In the genomic region with DNA sequence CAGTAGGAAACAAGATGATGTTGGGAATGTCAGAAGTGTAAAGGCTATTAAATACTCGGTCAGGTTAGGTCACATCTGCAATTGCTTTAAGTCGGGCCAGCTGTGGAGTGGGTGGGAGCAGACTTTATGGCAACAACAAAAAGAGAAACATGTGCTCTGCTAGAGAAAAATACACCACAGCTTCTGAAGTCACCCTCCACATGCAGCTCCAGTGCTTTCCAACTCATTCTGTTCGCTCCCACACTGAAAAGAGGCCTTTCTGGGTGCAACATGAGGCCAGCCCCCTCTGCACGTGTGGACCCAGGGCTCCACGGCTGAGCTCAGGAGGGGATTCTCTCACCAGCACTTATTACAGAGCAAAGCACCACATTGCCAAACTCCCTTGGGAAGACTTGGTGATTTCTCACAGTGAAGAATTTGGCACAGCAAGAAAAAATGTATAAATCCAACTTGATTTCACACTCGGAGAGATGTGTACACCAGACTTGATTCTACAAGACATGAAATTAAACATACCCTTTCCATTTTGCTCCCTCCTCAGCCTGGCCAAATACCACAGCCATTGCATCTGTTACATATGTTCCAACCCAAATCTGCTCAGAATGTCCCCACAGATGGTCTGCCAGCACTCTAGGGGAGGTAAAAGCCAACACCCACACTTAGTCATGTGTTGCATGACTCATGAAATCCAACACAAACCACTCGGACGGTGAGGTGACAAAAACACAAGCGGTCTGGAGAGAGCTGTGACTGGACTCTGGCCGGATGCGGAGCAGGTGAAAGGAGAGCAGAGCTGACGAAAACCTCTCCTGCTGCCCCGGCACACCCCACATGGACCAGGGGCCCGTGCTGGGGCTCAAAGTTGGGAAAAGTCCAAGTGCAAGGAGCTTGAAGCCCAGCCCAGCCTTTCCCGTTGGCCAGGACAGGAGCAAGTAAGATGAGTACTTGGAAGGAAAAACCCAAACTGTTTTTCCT, we compare ENCODE assay signal across 1 cellular context.
A peak's percentile ranks its signal among the peaks of the same experiment; 100 is the strongest.
TF ChIP-seq lines count a peak whose summit lies in the region.

No MANE protein-coding gene starts in this region.

TF ChIP-seq in GM12878, 131 proteins besides CTCF, POLR2A, EP300 and RAD21 (continued from another document and continues in another):
- TF ChIP-seq, protein P1, sequence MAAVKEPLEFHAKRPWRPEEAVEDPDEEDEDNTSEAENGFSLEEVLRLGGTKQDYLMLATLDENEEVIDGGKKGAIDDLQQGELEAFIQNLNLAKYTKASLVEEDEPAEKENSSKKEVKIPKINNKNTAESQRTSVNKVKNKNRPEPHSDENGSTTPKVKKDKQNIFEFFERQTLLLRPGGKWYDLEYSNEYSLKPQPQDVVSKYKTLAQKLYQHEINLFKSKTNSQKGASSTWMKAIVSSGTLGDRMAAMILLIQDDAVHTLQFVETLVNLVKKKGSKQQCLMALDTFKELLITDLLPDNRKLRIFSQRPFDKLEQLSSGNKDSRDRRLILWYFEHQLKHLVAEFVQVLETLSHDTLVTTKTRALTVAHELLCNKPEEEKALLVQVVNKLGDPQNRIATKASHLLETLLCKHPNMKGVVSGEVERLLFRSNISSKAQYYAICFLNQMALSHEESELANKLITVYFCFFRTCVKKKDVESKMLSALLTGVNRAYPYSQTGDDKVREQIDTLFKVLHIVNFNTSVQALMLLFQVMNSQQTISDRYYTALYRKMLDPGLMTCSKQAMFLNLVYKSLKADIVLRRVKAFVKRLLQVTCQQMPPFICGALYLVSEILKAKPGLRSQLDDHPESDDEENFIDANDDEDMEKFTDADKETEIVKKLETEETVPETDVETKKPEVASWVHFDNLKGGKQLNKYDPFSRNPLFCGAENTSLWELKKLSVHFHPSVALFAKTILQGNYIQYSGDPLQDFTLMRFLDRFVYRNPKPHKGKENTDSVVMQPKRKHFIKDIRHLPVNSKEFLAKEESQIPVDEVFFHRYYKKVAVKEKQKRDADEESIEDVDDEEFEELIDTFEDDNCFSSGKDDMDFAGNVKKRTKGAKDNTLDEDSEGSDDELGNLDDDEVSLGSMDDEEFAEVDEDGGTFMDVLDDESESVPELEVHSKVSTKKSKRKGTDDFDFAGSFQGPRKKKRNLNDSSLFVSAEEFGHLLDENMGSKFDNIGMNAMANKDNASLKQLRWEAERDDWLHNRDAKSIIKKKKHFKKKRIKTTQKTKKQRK (IDR thresholded peaks at IDR 0.05; ENCODE audit: low read depth, low read length): no peak
- TF ChIP-seq NFIC (IDR thresholded peaks at IDR 0.05; ENCODE audit: low read depth, low read length) (no peak), TARDBP (IDR thresholded peaks at IDR 0.05; ENCODE audit: borderline replicate concordance) (no peak), RAD51 (IDR thresholded peaks at IDR 0.05) (peak; percentile 78), TCF12 (IDR thresholded peaks at IDR 0.05; ENCODE audit: low read depth, low read length) (0 out of 2 replicates have a peak, but pooled peaks have one; percentile 11), YBX1 (IDR thresholded peaks at IDR 0.05) (no peak), HCFC1 (IDR thresholded peaks at IDR 0.05; ENCODE audit: low read length) (no peak), MTA2 (IDR thresholded peaks at IDR 0.05; ENCODE audit: low read depth) (peak; percentile 41; the same call in 1 of the 2 replicates), CREB1 (IDR thresholded peaks at IDR 0.05; ENCODE audit: low read depth) (no peak), SMARCA5 (IDR thresholded peaks at IDR 0.05) (no peak), MEF2B (IDR thresholded peaks at IDR 0.05; ENCODE audit: partially characterized antibody, poor library complexity, severe bottlenecking) (peak; percentile 55), NRF1 (conservative IDR thresholded peaks at IDR 0.05; ENCODE audit: low read depth, low read length) (no peak), NR2C2 (IDR thresholded peaks at IDR 0.05; ENCODE audit: borderline replicate concordance, control insufficient read depth, insufficient read length, low read depth) (no peak), LARP7 (IDR thresholded peaks at IDR 0.05) (no peak), CBX5 (IDR thresholded peaks at IDR 0.05; ENCODE audit: low read depth) (no peak), EZH2 (IDR thresholded peaks at IDR 0.05; ENCODE audit: borderline replicate concordance, control insufficient read depth, low read depth, low read length) (no peak), SUZ12 (IDR thresholded peaks at IDR 0.05; ENCODE audit: unreplicated experiment) (no peak), MXI1 (IDR thresholded peaks at IDR 0.05; ENCODE audit: low read depth, low read length) (no peak), RB1 (IDR thresholded peaks at IDR 0.05; ENCODE audit: borderline replicate concordance) (no peak; the same call in 1 of the 2 replicates), DPF2 (IDR thresholded peaks at IDR 0.05) (peak; percentile 80; the same call in 1 of the 2 replicates)
- TF ChIP-seq, protein P2, sequence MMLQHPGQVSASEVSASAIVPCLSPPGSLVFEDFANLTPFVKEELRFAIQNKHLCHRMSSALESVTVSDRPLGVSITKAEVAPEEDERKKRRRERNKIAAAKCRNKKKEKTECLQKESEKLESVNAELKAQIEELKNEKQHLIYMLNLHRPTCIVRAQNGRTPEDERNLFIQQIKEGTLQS (IDR thresholded peaks at IDR 0.05; ENCODE audit: borderline replicate concordance, extremely low read depth, low read depth, low read length): no peak
- TF ChIP-seq, protein P3, sequence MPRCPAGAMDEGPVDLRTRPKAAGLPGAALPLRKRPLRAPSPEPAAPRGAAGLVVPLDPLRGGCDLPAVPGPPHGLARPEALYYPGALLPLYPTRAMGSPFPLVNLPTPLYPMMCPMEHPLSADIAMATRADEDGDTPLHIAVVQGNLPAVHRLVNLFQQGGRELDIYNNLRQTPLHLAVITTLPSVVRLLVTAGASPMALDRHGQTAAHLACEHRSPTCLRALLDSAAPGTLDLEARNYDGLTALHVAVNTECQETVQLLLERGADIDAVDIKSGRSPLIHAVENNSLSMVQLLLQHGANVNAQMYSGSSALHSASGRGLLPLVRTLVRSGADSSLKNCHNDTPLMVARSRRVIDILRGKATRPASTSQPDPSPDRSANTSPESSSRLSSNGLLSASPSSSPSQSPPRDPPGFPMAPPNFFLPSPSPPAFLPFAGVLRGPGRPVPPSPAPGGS (IDR thresholded peaks at IDR 0.05; ENCODE audit: borderline replicate concordance, insufficient read depth, low read depth, low read length, poor library complexity, severe bottlenecking): no peak
- TF ChIP-seq, protein P4, sequence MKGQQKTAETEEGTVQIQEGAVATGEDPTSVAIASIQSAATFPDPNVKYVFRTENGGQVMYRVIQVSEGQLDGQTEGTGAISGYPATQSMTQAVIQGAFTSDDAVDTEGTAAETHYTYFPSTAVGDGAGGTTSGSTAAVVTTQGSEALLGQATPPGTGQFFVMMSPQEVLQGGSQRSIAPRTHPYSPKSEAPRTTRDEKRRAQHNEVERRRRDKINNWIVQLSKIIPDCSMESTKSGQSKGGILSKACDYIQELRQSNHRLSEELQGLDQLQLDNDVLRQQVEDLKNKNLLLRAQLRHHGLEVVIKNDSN (IDR thresholded peaks at IDR 0.05; ENCODE audit: borderline replicate concordance, extremely low read length, insufficient read depth, low read depth, low read length): no peak
- TF ChIP-seq, protein P5, sequence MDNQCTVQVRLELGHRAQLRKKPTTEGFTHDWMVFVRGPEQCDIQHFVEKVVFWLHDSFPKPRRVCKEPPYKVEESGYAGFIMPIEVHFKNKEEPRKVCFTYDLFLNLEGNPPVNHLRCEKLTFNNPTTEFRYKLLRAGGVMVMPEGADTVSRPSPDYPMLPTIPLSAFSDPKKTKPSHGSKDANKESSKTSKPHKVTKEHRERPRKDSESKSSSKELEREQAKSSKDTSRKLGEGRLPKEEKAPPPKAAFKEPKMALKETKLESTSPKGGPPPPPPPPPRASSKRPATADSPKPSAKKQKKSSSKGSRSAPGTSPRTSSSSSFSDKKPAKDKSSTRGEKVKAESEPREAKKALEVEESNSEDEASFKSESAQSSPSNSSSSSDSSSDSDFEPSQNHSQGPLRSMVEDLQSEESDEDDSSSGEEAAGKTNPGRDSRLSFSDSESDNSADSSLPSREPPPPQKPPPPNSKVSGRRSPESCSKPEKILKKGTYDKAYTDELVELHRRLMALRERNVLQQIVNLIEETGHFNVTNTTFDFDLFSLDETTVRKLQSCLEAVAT (IDR thresholded peaks at IDR 0.05): no peak
- TF ChIP-seq, protein P6, sequence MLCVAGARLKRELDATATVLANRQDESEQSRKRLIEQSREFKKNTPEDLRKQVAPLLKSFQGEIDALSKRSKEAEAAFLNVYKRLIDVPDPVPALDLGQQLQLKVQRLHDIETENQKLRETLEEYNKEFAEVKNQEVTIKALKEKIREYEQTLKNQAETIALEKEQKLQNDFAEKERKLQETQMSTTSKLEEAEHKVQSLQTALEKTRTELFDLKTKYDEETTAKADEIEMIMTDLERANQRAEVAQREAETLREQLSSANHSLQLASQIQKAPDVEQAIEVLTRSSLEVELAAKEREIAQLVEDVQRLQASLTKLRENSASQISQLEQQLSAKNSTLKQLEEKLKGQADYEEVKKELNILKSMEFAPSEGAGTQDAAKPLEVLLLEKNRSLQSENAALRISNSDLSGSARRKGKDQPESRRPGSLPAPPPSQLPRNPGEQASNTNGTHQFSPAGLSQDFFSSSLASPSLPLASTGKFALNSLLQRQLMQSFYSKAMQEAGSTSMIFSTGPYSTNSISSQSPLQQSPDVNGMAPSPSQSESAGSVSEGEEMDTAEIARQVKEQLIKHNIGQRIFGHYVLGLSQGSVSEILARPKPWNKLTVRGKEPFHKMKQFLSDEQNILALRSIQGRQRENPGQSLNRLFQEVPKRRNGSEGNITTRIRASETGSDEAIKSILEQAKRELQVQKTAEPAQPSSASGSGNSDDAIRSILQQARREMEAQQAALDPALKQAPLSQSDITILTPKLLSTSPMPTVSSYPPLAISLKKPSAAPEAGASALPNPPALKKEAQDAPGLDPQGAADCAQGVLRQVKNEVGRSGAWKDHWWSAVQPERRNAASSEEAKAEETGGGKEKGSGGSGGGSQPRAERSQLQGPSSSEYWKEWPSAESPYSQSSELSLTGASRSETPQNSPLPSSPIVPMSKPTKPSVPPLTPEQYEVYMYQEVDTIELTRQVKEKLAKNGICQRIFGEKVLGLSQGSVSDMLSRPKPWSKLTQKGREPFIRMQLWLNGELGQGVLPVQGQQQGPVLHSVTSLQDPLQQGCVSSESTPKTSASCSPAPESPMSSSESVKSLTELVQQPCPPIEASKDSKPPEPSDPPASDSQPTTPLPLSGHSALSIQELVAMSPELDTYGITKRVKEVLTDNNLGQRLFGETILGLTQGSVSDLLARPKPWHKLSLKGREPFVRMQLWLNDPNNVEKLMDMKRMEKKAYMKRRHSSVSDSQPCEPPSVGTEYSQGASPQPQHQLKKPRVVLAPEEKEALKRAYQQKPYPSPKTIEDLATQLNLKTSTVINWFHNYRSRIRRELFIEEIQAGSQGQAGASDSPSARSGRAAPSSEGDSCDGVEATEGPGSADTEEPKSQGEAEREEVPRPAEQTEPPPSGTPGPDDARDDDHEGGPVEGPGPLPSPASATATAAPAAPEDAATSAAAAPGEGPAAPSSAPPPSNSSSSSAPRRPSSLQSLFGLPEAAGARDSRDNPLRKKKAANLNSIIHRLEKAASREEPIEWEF (IDR thresholded peaks at IDR 0.05; ENCODE audit: insufficient replicate concordance, low read depth, low read length): no peak
- TF ChIP-seq, protein P7, sequence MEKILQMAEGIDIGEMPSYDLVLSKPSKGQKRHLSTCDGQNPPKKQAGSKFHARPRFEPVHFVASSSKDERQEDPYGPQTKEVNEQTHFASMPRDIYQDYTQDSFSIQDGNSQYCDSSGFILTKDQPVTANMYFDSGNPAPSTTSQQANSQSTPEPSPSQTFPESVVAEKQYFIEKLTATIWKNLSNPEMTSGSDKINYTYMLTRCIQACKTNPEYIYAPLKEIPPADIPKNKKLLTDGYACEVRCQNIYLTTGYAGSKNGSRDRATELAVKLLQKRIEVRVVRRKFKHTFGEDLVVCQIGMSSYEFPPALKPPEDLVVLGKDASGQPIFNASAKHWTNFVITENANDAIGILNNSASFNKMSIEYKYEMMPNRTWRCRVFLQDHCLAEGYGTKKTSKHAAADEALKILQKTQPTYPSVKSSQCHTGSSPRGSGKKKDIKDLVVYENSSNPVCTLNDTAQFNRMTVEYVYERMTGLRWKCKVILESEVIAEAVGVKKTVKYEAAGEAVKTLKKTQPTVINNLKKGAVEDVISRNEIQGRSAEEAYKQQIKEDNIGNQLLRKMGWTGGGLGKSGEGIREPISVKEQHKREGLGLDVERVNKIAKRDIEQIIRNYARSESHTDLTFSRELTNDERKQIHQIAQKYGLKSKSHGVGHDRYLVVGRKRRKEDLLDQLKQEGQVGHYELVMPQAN (conservative IDR thresholded peaks at IDR 0.05): no peak
- TF ChIP-seq, protein P8, sequence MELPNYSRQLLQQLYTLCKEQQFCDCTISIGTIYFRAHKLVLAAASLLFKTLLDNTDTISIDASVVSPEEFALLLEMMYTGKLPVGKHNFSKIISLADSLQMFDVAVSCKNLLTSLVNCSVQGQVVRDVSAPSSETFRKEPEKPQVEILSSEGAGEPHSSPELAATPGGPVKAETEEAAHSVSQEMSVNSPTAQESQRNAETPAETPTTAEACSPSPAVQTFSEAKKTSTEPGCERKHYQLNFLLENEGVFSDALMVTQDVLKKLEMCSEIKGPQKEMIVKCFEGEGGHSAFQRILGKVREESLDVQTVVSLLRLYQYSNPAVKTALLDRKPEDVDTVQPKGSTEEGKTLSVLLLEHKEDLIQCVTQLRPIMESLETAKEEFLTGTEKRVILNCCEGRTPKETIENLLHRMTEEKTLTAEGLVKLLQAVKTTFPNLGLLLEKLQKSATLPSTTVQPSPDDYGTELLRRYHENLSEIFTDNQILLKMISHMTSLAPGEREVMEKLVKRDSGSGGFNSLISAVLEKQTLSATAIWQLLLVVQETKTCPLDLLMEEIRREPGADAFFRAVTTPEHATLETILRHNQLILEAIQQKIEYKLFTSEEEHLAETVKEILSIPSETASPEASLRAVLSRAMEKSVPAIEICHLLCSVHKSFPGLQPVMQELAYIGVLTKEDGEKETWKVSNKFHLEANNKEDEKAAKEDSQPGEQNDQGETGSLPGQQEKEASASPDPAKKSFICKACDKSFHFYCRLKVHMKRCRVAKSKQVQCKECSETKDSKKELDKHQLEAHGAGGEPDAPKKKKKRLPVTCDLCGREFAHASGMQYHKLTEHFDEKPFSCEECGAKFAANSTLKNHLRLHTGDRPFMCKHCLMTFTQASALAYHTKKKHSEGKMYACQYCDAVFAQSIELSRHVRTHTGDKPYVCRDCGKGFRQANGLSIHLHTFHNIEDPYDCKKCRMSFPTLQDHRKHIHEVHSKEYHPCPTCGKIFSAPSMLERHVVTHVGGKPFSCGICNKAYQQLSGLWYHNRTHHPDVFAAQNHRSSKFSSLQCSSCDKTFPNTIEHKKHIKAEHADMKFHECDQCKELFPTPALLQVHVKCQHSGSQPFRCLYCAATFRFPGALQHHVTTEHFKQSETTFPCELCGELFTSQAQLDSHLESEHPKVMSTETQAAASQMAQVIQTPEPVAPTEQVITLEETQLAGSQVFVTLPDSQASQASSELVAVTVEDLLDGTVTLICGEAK (IDR thresholded peaks at IDR 0.05; ENCODE audit: borderline replicate concordance): no peak
